ENCODE assay signal across 10 cellular contexts in the genomic region with DNA sequence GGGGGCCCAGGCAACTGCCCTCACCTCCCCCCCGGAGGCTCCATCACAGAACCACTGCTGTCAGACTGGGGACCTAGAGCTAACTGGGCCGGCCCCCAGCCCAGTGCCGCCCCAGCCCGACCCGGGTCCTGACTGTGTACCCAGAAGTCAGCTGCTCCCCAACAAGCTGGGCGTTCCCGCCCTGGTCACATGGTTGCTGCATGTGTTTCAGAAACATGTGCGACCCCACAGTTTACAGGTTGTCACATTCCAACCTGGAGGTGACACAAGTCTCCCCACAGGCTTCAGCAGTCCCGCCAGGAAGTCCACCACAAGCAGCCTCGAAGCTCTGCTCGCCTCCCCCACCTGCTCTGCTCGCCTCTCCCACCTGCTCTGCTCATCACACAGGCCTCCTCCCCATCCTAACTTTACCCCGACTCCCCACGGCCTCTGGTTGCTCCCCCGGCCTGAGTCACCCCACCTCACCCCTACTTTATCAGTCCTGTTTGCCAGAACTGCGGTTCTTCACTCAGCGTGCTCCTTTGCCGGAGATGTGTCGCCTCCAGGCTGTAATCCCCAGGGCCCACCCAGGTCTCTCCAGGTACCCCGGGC. TPM values are rescaled to one million over a fixed set of nuclear protein-coding genes. Genes with fewer than 3 reads are reported as not detected.
DNase-seq lines count a peak whose midpoint lies in the region; ATAC-seq, FAIRE-seq and TF ChIP-seq lines count a peak whose summit lies in the region.
"Had no signal": no experiment of that assay in that cellular context is flagged by ENCODE, and none has a peak within 500 bp of the region (broad histone marks: within the 10 kb centered on the region; RNA-seq: fewer than 3 reads in every experiment).

No MANE protein-coding gene starts in this region.

- TF ChIP-seq CTCF in heart right ventricle (IDR thresholded peaks at IDR 0.05) (no peak), right atrium auricular region (IDR thresholded peaks at IDR 0.05) (no peak), type B pancreatic cell (conservative IDR thresholded peaks at IDR 0.05) (no peak), foreskin keratinocyte (conservative IDR thresholded peaks at IDR 0.05) (no peak)

- no peak for FAIRE-seq in urothelium cell line (lab: Jason Lieb, UNC)
- FAIRE-seq: colon had no signal

- H3K27me3 ChIP-seq in heart right ventricle (peaks cover 0 to 7% (median 0%) of the 10 kb centered on the region in 7 donors), right atrium auricular region (no peaks in the 10 kb centered on the region), iPS-18a (ENCODE audit: control insufficient read depth, insufficient read depth, low read length) (no peaks in the 10 kb centered on the region), foreskin keratinocyte (no peaks in the 10 kb centered on the region)

- peak overlapping the region in 8 of 10 donors; percentile 33 to 57 (median 48) for H3K4me3 ChIP-seq in heart right ventricle
- H3K4me3 ChIP-seq in right atrium auricular region = peak overlapping the region in 1 of 2 donors; percentile 57
- peak overlapping the region; percentile 64 for H3K4me3 ChIP-seq in iPS-18a (ENCODE audit: low read length)

- 87 to 89% methylated on average over 20 of the region's 20 CpGs for WGBS in heart right ventricle, 2 donors

- H3K27ac Mint-ChIP-seq in activated T-helper 2 cell treated with anti-CD3 and anti-CD28 coated beads, Interferon-gamma antibody, Interleukin-2, Interleukin-4, amounts not matched to agents 10 μg/mL and 5 μg/mL and 100 μg/mL, durations not matched to agents 14 hours and 24 hours and 36 hours = no peak overlapping the region
- no peak overlapping the region for H3K27ac Mint-ChIP-seq in type B pancreatic cell

- peak overlapping the region; percentile 39 for H3K9ac ChIP-seq in iPS-18a (ENCODE audit: low read length)

- H3K27ac ChIP-seq in heart right ventricle (no peak overlapping the region), right atrium auricular region (no peak overlapping the region), iPS-18a (ENCODE audit: low read length) (no peak overlapping the region), foreskin keratinocyte (no peak overlapping the region)

- H3K36me3 Mint-ChIP-seq in activated T-helper 2 cell treated with anti-CD3 and anti-CD28 coated beads, Interferon-gamma antibody, Interleukin-2, Interleukin-4, amounts not matched to agents 10 μg/mL and 5 μg/mL and 100 μg/mL, durations not matched to agents 14 hours and 24 hours and 36 hours (ENCODE audit: low read depth) = peaks cover 26% of the 10 kb centered on the region
- H3K36me3 Mint-ChIP-seq in type B pancreatic cell = peaks cover 3% of the 10 kb centered on the region

- ATAC-seq in heart right ventricle (no peak), foreskin keratinocyte (no peak)

- H3K36me3 ChIP-seq in heart right ventricle (peaks cover 0 to 64% (median 43%) of the 10 kb centered on the region in 9 donors), right atrium auricular region (peaks cover 46% of the 10 kb centered on the region), iPS-18a (ENCODE audit: control insufficient read depth, low read depth, low read length) (peaks cover 48% of the 10 kb centered on the region)

- no peaks in the 10 kb centered on the region for H3K9me3 ChIP-seq in heart right ventricle
- H3K9me3 ChIP-seq in right atrium auricular region = no peaks in the 10 kb centered on the region
- no peaks in the 10 kb centered on the region for H3K9me3 ChIP-seq in iPS-18a (ENCODE audit: control insufficient read depth, low read depth, low read length)

- H3K4me1 Mint-ChIP-seq in activated T-helper 2 cell treated with anti-CD3 and anti-CD28 coated beads, Interferon-gamma antibody, Interleukin-2, Interleukin-4, amounts not matched to agents 10 μg/mL and 5 μg/mL and 100 μg/mL, durations not matched to agents 14 hours and 24 hours and 36 hours (ENCODE audit: low read depth) = peaks cover 13% of the 10 kb centered on the region
- peaks cover 7% of the 10 kb centered on the region for H3K4me1 Mint-ChIP-seq in type B pancreatic cell (ENCODE audit: unreplicated experiment)

- peaks cover 10 to 22% (median 15%) of the 10 kb centered on the region in 9 donors for H3K4me1 ChIP-seq in heart right ventricle
- peaks cover 0 to 19% of the 10 kb centered on the region in 2 donors for H3K4me1 ChIP-seq in right atrium auricular region
- H3K4me1 ChIP-seq in iPS-18a (ENCODE audit: control insufficient read depth, low read depth, low read length) = no peaks in the 10 kb centered on the region
- H3K4me1 ChIP-seq in foreskin keratinocyte = peaks cover 7% of the 10 kb centered on the region

- H3K4me3 Mint-ChIP-seq in activated T-helper 2 cell treated with anti-CD3 and anti-CD28 coated beads, Interferon-gamma antibody, Interleukin-2, Interleukin-4, amounts not matched to agents 10 μg/mL and 5 μg/mL and 100 μg/mL, durations not matched to agents 14 hours and 24 hours and 36 hours (ENCODE audit: low read depth) = peak overlapping the region; percentile 74
- peak overlapping the region; percentile 71 for H3K4me3 Mint-ChIP-seq in type B pancreatic cell

- H3K27me3 Mint-ChIP-seq in activated T-helper 2 cell treated with anti-CD3 and anti-CD28 coated beads, Interferon-gamma antibody, Interleukin-2, Interleukin-4, amounts not matched to agents 10 μg/mL and 5 μg/mL and 100 μg/mL, durations not matched to agents 14 hours and 24 hours and 36 hours (ENCODE audit: low read depth) = no peaks in the 10 kb centered on the region
- no peaks in the 10 kb centered on the region for H3K27me3 Mint-ChIP-seq in type B pancreatic cell

- intact Hi-C loops in heart right ventricle (cut with DNase I) = no loop called here
- intact Hi-C loops in activated T-helper 2 cell treated with anti-CD3 and anti-CD28 coated beads, Interferon-gamma antibody, Interleukin-2, Interleukin-4, amounts not matched to agents 10 μg/mL and 5 μg/mL and 100 μg/mL, durations not matched to agents 14 hours and 24 hours and 36 hours (cut with micrococcal nuclease) = no loop called here

- no peaks in the 10 kb centered on the region for H3K9me3 Mint-ChIP-seq in activated T-helper 2 cell treated with anti-CD3 and anti-CD28 coated beads, Interferon-gamma antibody, Interleukin-2, Interleukin-4, amounts not matched to agents 10 μg/mL and 5 μg/mL and 100 μg/mL, durations not matched to agents 14 hours and 24 hours and 36 hours
- H3K9me3 Mint-ChIP-seq in type B pancreatic cell = no peaks in the 10 kb centered on the region

- no peak for DNase-seq in heart right ventricle
- no peak for DNase-seq in right atrium auricular region (ENCODE audit: low spot score)
- DNase-seq in activated T-helper 2 cell treated with anti-CD3 and anti-CD28 coated beads, Interferon-gamma antibody, Interleukin-2, Interleukin-4, amounts not matched to agents 10 μg/mL and 5 μg/mL and 100 μg/mL, durations not matched to agents 14 hours and 24 hours and 36 hours (ENCODE audit: low spot score) = no peak
- DNase-seq in type B pancreatic cell (ENCODE audit: extremely low spot score, unreplicated experiment) = no peak
- no peak for DNase-seq in foreskin keratinocyte
- no peak for DNase-seq in SIG-M5 (lab: John Stamatoyannopoulos, UW)
- no peak for DNase-seq in urothelium cell line (ENCODE audit: low spot score)
- DNase-seq: substantia nigra had no signal

RNA-seq across cellular contexts. Expression of a gene that starts 1.0 kb away (rescaled TPM):
- total RNA-seq in heart right ventricle (10 to 100 TPM; 64.9 to 78.6 (median 74.6) TPM), right atrium auricular region (10 to 100 TPM; 89.0 to 90.3 TPM), type B pancreatic cell (ENCODE audit: low replicate concordance) (69.6 and 75.3 TPM in 2 replicates), foreskin keratinocyte (125 and 132 TPM in 2 replicates)
- polyA plus RNA-seq in heart right ventricle (100 to 1,000 TPM; 134 to 169 TPM), foreskin keratinocyte (218 and 222 TPM in 2 replicates)
- total RNA-seq in activated T-helper 2 cell treated with anti-CD3 and anti-CD28 coated beads, Interferon-gamma antibody, Interleukin-2, Interleukin-4, amounts not matched to agents 10 μg/mL and 5 μg/mL and 100 μg/mL, durations not matched to agents 14 hours and 24 hours and 36 hours = 92.5 and 92.9 TPM in 2 replicates

RNA-seq across cellular contexts. Expression of a gene that starts 12.4 kb away (rescaled TPM):
- total RNA-seq in heart right ventricle = 10 to 100 TPM; 27.1 to 57.3 (median 33.1) TPM
- 10 to 100 TPM; 27.8 to 45.3 TPM for polyA plus RNA-seq in heart right ventricle
- total RNA-seq in right atrium auricular region = 10 to 100 TPM; 34.0 to 41.1 TPM
- total RNA-seq in activated T-helper 2 cell treated with anti-CD3 and anti-CD28 coated beads, Interferon-gamma antibody, Interleukin-2, Interleukin-4, amounts not matched to agents 10 μg/mL and 5 μg/mL and 100 μg/mL, durations not matched to agents 14 hours and 24 hours and 36 hours = 34.3 and 36.7 TPM in 2 replicates
- total RNA-seq in type B pancreatic cell (ENCODE audit: low replicate concordance) = 56.0 and 71.1 TPM in 2 replicates
- total RNA-seq in foreskin keratinocyte = 37.7 and 44.5 TPM in 2 replicates
- polyA plus RNA-seq in foreskin keratinocyte = 32.5 and 34.2 TPM in 2 replicates

RNA-seq across cellular contexts. Expression of a gene that starts 16.8 kb away (rescaled TPM):
- total RNA-seq in heart right ventricle (10 to 100 TPM in 4 of 10 donors, 1 to 10 TPM in 6; 7.7 to 16.1 (median 9.2) TPM), right atrium auricular region (10 to 100 TPM; 12.9 to 19.4 TPM), type B pancreatic cell (ENCODE audit: low replicate concordance) (30.6 and 31.8 TPM in 2 replicates), foreskin keratinocyte (28.4 and 31.3 TPM in 2 replicates)
- polyA plus RNA-seq in heart right ventricle (10 to 100 TPM in 1 of 2 donors, 1 to 10 TPM in 1; 9.4 to 14.9 TPM), foreskin keratinocyte (19.2 and 21.5 TPM in 2 replicates)
- 28.1 and 29.1 TPM in 2 replicates for total RNA-seq in activated T-helper 2 cell treated with anti-CD3 and anti-CD28 coated beads, Interferon-gamma antibody, Interleukin-2, Interleukin-4, amounts not matched to agents 10 μg/mL and 5 μg/mL and 100 μg/mL, durations not matched to agents 14 hours and 24 hours and 36 hours

RNA-seq across cellular contexts. Expression of a gene that starts 27.6 kb away (rescaled TPM):
- total RNA-seq in heart right ventricle (10 to 100 TPM; 57.8 to 97.0 (median 75.4) TPM), right atrium auricular region (10 to 100 TPM; 45.4 to 45.8 TPM), type B pancreatic cell (ENCODE audit: low replicate concordance) (72.8 and 166 TPM in 2 replicates), foreskin keratinocyte (143 and 154 TPM in 2 replicates)
- polyA plus RNA-seq in heart right ventricle (10 to 100 TPM; 48.1 to 97.2 TPM), foreskin keratinocyte (266 and 269 TPM in 2 replicates)
- total RNA-seq in activated T-helper 2 cell treated with anti-CD3 and anti-CD28 coated beads, Interferon-gamma antibody, Interleukin-2, Interleukin-4, amounts not matched to agents 10 μg/mL and 5 μg/mL and 100 μg/mL, durations not matched to agents 14 hours and 24 hours and 36 hours = 78.4 and 84.2 TPM in 2 replicates

RNA-seq across cellular contexts. Expression of a gene that starts 32.3 kb away (rescaled TPM):
- total RNA-seq in heart right ventricle = 10 to 100 TPM in 7 of 10 donors, 1 to 10 TPM in 3; 7.0 to 17.4 (median 11.6) TPM
- polyA plus RNA-seq in heart right ventricle = 10 to 100 TPM in 1 of 2 donors, 1 to 10 TPM in 1; 9.3 to 26.0 TPM
- total RNA-seq in right atrium auricular region = 10 to 100 TPM; 10.6 to 18.7 TPM
- total RNA-seq in activated T-helper 2 cell treated with anti-CD3 and anti-CD28 coated beads, Interferon-gamma antibody, Interleukin-2, Interleukin-4, amounts not matched to agents 10 μg/mL and 5 μg/mL and 100 μg/mL, durations not matched to agents 14 hours and 24 hours and 36 hours = 18.9 and 20.9 TPM in 2 replicates
- 21.5 and 22.1 TPM in 2 replicates for total RNA-seq in type B pancreatic cell (ENCODE audit: low replicate concordance)
- 10.5 and 13.8 TPM in 2 replicates for total RNA-seq in foreskin keratinocyte
- polyA plus RNA-seq in foreskin keratinocyte = 12.7 and 15.9 TPM in 2 replicates
